ENCODE assay signal across 2 cellular contexts in genomic region chr5:33855396-33855795, GRCh38.
TF ChIP-seq lines count a peak whose summit lies in the region.

No MANE protein-coding gene starts in this region.

TF ChIP-seq in A549, 52 proteins besides CTCF, POLR2A, EP300 and RAD21:
- no peak for TF ChIP-seq SMC3 (IDR thresholded peaks at IDR 0.05)
- TF ChIP-seq HEYL (CRISPR knock-in tag; IDR thresholded peaks at IDR 0.05) = no peak
- no peak for TF ChIP-seq NPAS2 (CRISPR knock-in tag; IDR thresholded peaks at IDR 0.05; ENCODE audit: borderline replicate concordance)
- TF ChIP-seq POLR2AphosphoS2 (conservative IDR thresholded peaks at IDR 0.05; ENCODE audit: low read length) = no peak
- TF ChIP-seq NR3C1 (IDR thresholded peaks at IDR 0.05) = no peak
- TF ChIP-seq TFCP2L1 (CRISPR knock-in tag; IDR thresholded peaks at IDR 0.05) = no peak
- TF ChIP-seq USF2 (IDR thresholded peaks at IDR 0.05) = no peak
- TF ChIP-seq CBX2 (IDR thresholded peaks at IDR 0.05; ENCODE audit: borderline replicate concordance, low read depth) = no peak
- no peak for TF ChIP-seq ZFP36 (IDR thresholded peaks at IDR 0.05; ENCODE audit: borderline replicate concordance, partially characterized antibody)
- TF ChIP-seq ESRRA (IDR thresholded peaks at IDR 0.05; ENCODE audit: borderline replicate concordance, low read length) = no peak
- no peak for TF ChIP-seq KDM5A (IDR thresholded peaks at IDR 0.05)
- no peak for TF ChIP-seq HOXA7 (CRISPR knock-in tag; IDR thresholded peaks at IDR 0.05)
- TF ChIP-seq ELK1 (IDR thresholded peaks at IDR 0.05; ENCODE audit: low read depth, low read length) = no peak
- no peak for TF ChIP-seq RFX5 (IDR thresholded peaks at IDR 0.05)

TF ChIP-seq in IMR-90, 13 proteins besides CTCF, POLR2A, EP300 and RAD21:
- no peak for TF ChIP-seq NFE2L2 (IDR thresholded peaks at IDR 0.05; ENCODE audit: low read depth, low read length)
- TF ChIP-seq MAFK (IDR thresholded peaks at IDR 0.05; ENCODE audit: low read depth, low read length) = no peak
- no peak for TF ChIP-seq CEBPB (IDR thresholded peaks at IDR 0.05; ENCODE audit: low read depth, low read length)
- TF ChIP-seq USF2 (IDR thresholded peaks at IDR 0.05; ENCODE audit: low read depth, low read length) = no peak
- TF ChIP-seq SMC3 (IDR thresholded peaks at IDR 0.05; ENCODE audit: low read depth, low read length) = no peak
- TF ChIP-seq RFX5 (IDR thresholded peaks at IDR 0.05; ENCODE audit: low read depth, low read length) = no peak
- TF ChIP-seq MAZ (IDR thresholded peaks at IDR 0.05; ENCODE audit: borderline replicate concordance, low read depth, low read length) = no peak
- no peak for TF ChIP-seq RCOR1 (IDR thresholded peaks at IDR 0.05; ENCODE audit: insufficient replicate concordance, low read length)
- TF ChIP-seq BHLHE40 (IDR thresholded peaks at IDR 0.05; ENCODE audit: low read depth, low read length) = no peak
- TF ChIP-seq CHD1 (IDR thresholded peaks at IDR 0.05; ENCODE audit: low read depth, low read length) = no peak
- TF ChIP-seq FOS (IDR thresholded peaks at IDR 0.05; ENCODE audit: low read depth, low read length) = no peak
- no peak for TF ChIP-seq MXI1 (IDR thresholded peaks at IDR 0.05; ENCODE audit: borderline replicate concordance, low read depth, low read length)
- no peak for TF ChIP-seq ELK1 (IDR thresholded peaks at IDR 0.05; ENCODE audit: borderline replicate concordance, low read depth, low read length)
